1 cellular context compared by ENCODE assay signal in the genomic region with DNA sequence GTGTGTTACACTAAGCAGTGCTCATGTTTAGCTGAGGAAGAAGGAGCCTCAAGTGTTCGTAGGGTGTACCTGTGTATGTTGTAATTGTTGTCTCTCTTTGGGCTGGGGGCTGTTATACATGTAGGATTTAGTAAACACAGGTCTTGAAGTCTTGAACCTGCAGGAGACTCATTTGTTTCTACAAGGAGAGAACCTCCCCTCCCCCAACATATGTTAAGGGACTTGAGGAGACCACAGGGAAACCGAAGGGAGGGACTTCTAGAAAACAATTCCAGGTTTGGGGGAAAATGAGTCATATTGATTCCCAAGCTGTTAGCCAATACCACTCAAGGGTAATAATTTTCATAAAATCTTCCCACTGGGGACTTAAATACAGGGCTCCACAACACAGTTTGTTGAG.
TF ChIP-seq lines count a peak whose summit lies in the region.

No MANE protein-coding gene starts in this region.

TF ChIP-seq in H1, 55 proteins besides CTCF, POLR2A, EP300 and RAD21:
- TF ChIP-seq GTF2F1 (IDR thresholded peaks at IDR 0.05; ENCODE audit: borderline replicate concordance, low read depth, low read length) (no peak), MAFK (IDR thresholded peaks at IDR 0.05; ENCODE audit: low read depth, low read length) (no peak), POLR2AphosphoS5 (IDR thresholded peaks at IDR 0.05; ENCODE audit: low read depth, low read length) (no peak), SUZ12 (IDR thresholded peaks at IDR 0.05; ENCODE audit: low read length) (no peak; the same call in 1 of the 2 replicates)
